ENCODE assay signal across 25 cellular contexts in genomic region chr1:36520056-36520455, GRCh38. TPM values are rescaled to one million over a fixed set of nuclear protein-coding genes. Genes with fewer than 3 reads are reported as not detected.
"Had no signal": no experiment of that assay in that cellular context is flagged by ENCODE, and none has a peak within 500 bp of the region (broad histone marks: within the 10 kb centered on the region; RNA-seq: fewer than 3 reads in every experiment).

No MANE protein-coding gene starts in this region.

- H3K27me3 Mint-ChIP-seq: activated CD4-positive, alpha-beta memory T cell treated with anti-CD3 and anti-CD28 coated beads, Interleukin-2, amount 10 ng/mL, durations not matched to agents 7 days and 5 days; activated CD8-positive, alpha-beta memory T cell treated with anti-CD3 and anti-CD28 coated beads, Interleukin-2, amount 10 ng/mL, durations not matched to agents 7 days and 5 days; stimulated activated naive CD8-positive, alpha-beta T cell treated with anti-CD3 and anti-CD28 coated beads, Interleukin-15, amount 100 ng/mL, for 72 hours had no signal

- ATAC-seq: activated CD8-positive, alpha-beta memory T cell treated with anti-CD3 and anti-CD28 coated beads, Interleukin-2, amount 10 ng/mL, durations not matched to agents 7 days and 5 days; activated T-cell treated with anti-CD3 and anti-CD28 coated beads, Interleukin-2, amount 50 U/mL, for 4 hours; esophagus mucosa; gastrocnemius medialis; heart right ventricle; left lung; stimulated activated naive CD8-positive, alpha-beta T cell treated with anti-CD3 and anti-CD28 coated beads, Interleukin-15, amount 100 ng/mL, for 72 hours had no signal

- H3K4me3 Mint-ChIP-seq: activated CD4-positive, alpha-beta memory T cell treated with anti-CD3 and anti-CD28 coated beads, Interleukin-2, amount 10 ng/mL, durations not matched to agents 7 days and 5 days; activated CD8-positive, alpha-beta memory T cell treated with anti-CD3 and anti-CD28 coated beads, Interleukin-2, amount 10 ng/mL, durations not matched to agents 7 days and 5 days; activated T-cell treated with anti-CD3 and anti-CD28 coated beads, Interleukin-2, amount 50 U/mL, for 4 hours; nephron progenitor cell; stimulated activated naive CD8-positive, alpha-beta T cell treated with anti-CD3 and anti-CD28 coated beads, Interleukin-15, amount 100 ng/mL, for 72 hours had no signal

- H3K27ac ChIP-seq: ascending aorta, gastrocnemius medialis, heart right ventricle, left lung, prostate gland, right atrium auricular region, skin epidermis, suprapubic skin, vagina had no signal

- H3K27me3 ChIP-seq: ascending aorta, gastrocnemius medialis, left lung, right atrium auricular region, suprapubic skin, vagina had no signal

- H3K9me3 ChIP-seq: ascending aorta, gastrocnemius medialis, heart right ventricle, left lung, prostate gland, right atrium auricular region, suprapubic skin, vagina had no signal

- H3K27ac Mint-ChIP-seq: activated CD4-positive, alpha-beta memory T cell treated with anti-CD3 and anti-CD28 coated beads, Interleukin-2, amount 10 ng/mL, durations not matched to agents 7 days and 5 days; activated CD8-positive, alpha-beta memory T cell treated with anti-CD3 and anti-CD28 coated beads, Interleukin-2, amount 10 ng/mL, durations not matched to agents 7 days and 5 days had no signal

- H3K4me1 ChIP-seq: ascending aorta, gastrocnemius medialis, heart right ventricle, prostate gland, right atrium auricular region, suprapubic skin, vagina had no signal

- DNase-seq: activated CD4-positive, alpha-beta memory T cell treated with anti-CD3 and anti-CD28 coated beads, Interleukin-2, amount 10 ng/mL, durations not matched to agents 7 days and 5 days; activated CD4-positive, alpha-beta T cell treated with anti-CD3 and anti-CD28 coated beads for 48 hours; activated CD4-positive, CD25-positive, alpha-beta regulatory T cell; activated naive CD4-positive, alpha-beta T cell treated with anti-CD3 and anti-CD28 coated beads, Interleukin-2, amount 50 U/mL, for 16 hours; activated T-cell treated with anti-CD3 and anti-CD28 coated beads, Interleukin-2, amount 50 U/mL, for 4 hours; cortex of kidney; gastrocnemius medialis; heart right ventricle; left lung; nephron progenitor cell; stimulated activated CD4-positive, alpha-beta T cell treated with anti-CD3 and anti-CD28 coated beads, Interleukin-15, amount 100 ng/mL, for 24 hours; stimulated activated CD4-positive, alpha-beta T cell treated with anti-CD3 and anti-CD28 coated beads, Interleukin-2, amount 100 ng/mL, for 48 hours; stimulated activated naive CD8-positive, alpha-beta T cell treated with anti-CD3 and anti-CD28 coated beads, Interleukin-15, amount 100 ng/mL, for 72 hours; trophoblast cell had no signal

- H3K9me3 Mint-ChIP-seq: activated CD4-positive, alpha-beta memory T cell treated with anti-CD3 and anti-CD28 coated beads, Interleukin-2, amount 10 ng/mL, durations not matched to agents 7 days and 5 days; activated T-cell treated with anti-CD3 and anti-CD28 coated beads, Interleukin-2, amount 50 U/mL, for 4 hours; nephron progenitor cell; stimulated activated naive CD8-positive, alpha-beta T cell treated with anti-CD3 and anti-CD28 coated beads, Interleukin-15, amount 100 ng/mL, for 72 hours had no signal

- H3K36me3 ChIP-seq: ascending aorta, gastrocnemius medialis, heart right ventricle, left lung, prostate gland, right atrium auricular region, suprapubic skin, vagina had no signal

- H3K36me3 Mint-ChIP-seq: activated CD8-positive, alpha-beta memory T cell treated with anti-CD3 and anti-CD28 coated beads, Interleukin-2, amount 10 ng/mL, durations not matched to agents 7 days and 5 days had no signal

- H3K4me3 ChIP-seq: ascending aorta, gastrocnemius medialis, heart right ventricle, left lung, prostate gland, right atrium auricular region, skin epidermis, suprapubic skin, vagina had no signal

RNA-seq across cellular contexts. Expression of gene CSF3R, which starts 37.3 kb away (rescaled TPM):
- total RNA-seq: activated CD8-positive, alpha-beta memory T cell treated with anti-CD3 and anti-CD28 coated beads, Interleukin-2, amount 10 ng/mL, durations not matched to agents 7 days and 5 days; activated T-cell treated with anti-CD3 and anti-CD28 coated beads, Interleukin-2, amount 50 U/mL, for 4 hours; kidney epithelial cell; lung microvascular endothelial cell; myocyte had no signal
